In the genomic region with DNA sequence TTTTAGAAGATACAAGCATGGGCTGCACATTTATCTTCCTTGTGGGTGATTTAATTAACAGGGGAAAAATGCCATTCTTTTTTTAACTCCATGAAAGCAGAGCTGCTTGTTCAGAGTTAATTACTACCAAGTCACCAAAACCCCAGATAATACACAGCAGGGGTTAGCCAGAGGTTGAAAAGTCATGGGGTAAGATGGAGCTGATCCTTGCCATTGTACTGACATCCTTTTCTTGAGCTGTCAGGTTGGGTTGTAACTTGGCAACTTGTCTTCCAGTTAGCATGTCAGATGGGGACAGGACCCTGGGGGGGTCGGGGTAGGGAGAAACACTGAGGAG, we compare ENCODE assay signal across 24 cellular contexts.
"Had no signal": no experiment of that assay in that cellular context is flagged by ENCODE, and none has a peak within 500 bp of the region (broad histone marks: within the 10 kb centered on the region; RNA-seq: fewer than 3 reads in every experiment).

No MANE protein-coding gene starts in this region.

- H3K79me2 ChIP-seq: parathyroid adenoma had no signal

- H3K9ac ChIP-seq: parathyroid adenoma had no signal

- H2AFZ ChIP-seq: parathyroid adenoma had no signal

- H3K9me3 ChIP-seq: sigmoid colon, thoracic aorta had no signal

- H3K4me1 ChIP-seq: esophagus squamous epithelium, left ventricle myocardium inferior, lower lobe of right lung, parathyroid adenoma had no signal

- H3K36me3 ChIP-seq: lower lobe of right lung, sigmoid colon, thoracic aorta had no signal

- FAIRE-seq: colon, keratinocyte, urothelium cell line had no signal

- DNase-seq: cerebellar nuclear complex; effector memory CD8-positive, alpha-beta T cell; esophagus squamous epithelium; foreskin fibroblast; glutamatergic neuron; immature natural killer cell; left ventricle myocardium inferior; lower lobe of right lung; naive thymus-derived CD8-positive, alpha-beta T cell; psoas muscle; retina; sigmoid colon; stimulated activated CD4-positive, alpha-beta T cell treated with anti-CD3 and anti-CD28 coated beads, Interleukin-2, amount 100 ng/mL, for 24 hours; stimulated activated naive CD4-positive, alpha-beta T cell; stomach; substantia nigra; trophoblast cell had no signal

- H3K4me3 ChIP-seq: esophagus squamous epithelium, gastroesophageal sphincter, left ventricle myocardium inferior, lower lobe of right lung, psoas muscle, sigmoid colon, skin epidermis, stomach, thoracic aorta had no signal

- H3K27ac ChIP-seq: esophagus squamous epithelium, gastroesophageal sphincter, left ventricle myocardium inferior, lower lobe of right lung, parathyroid adenoma, psoas muscle, sigmoid colon, skin epidermis, stomach, thoracic aorta had no signal

- H3K27me3 ChIP-seq: esophagus squamous epithelium, gastroesophageal sphincter, sigmoid colon, stomach had no signal

- ATAC-seq: effector memory CD8-positive, alpha-beta T cell; gastroesophageal sphincter; lower lobe of right lung; naive thymus-derived CD8-positive, alpha-beta T cell; psoas muscle had no signal
